ENCODE assay signal across 24 cellular contexts in the genomic region with DNA sequence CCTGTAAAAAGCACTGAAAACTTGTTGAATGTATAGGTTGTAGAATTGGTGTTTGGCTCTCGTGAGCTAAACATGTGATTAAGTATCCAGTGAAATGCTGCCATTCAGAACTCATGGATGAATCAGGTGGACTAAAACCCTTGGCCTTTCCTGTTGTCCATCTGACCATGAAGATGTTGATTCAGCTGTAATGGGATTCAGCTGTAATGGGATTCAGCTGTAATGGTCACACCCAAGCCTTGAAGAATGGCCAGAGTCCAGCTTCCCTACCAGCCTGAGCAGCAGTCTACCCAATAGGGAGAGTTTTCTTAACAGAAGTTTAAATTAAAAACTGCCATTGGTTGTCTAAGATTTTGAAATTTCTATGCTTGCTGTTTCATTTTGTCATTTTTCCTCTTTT. TPM values are rescaled to one million over a fixed set of nuclear protein-coding genes. Genes with fewer than 3 reads are reported as not detected.
DNase-seq lines count a peak whose midpoint lies in the region; FAIRE-seq and TF ChIP-seq lines count a peak whose summit lies in the region.
"Had no signal": no experiment of that assay in that cellular context is flagged by ENCODE, and none has a peak within 500 bp of the region (broad histone marks: within the 10 kb centered on the region; RNA-seq: fewer than 3 reads in every experiment).

No MANE protein-coding gene starts in this region.

- TF ChIP-seq EP300 in sigmoid colon (IDR thresholded peaks at IDR 0.05) = no peak

- H3K4me3 ChIP-seq in fibroblast of the aortic adventitia (ENCODE audit: low read depth, low read length) (no peak overlapping the region), sigmoid colon (no peak overlapping the region)
- H3K4me3 ChIP-seq: gastrocnemius medialis, upper lobe of left lung had no signal

- no peaks in the 10 kb centered on the region for H3K9me3 ChIP-seq in sigmoid colon
- H3K9me3 ChIP-seq: gastrocnemius medialis, upper lobe of left lung had no signal

- DNase-seq in SHP77 (lab: John Stamatoyannopoulos, UW) = peak; percentile 18 to 25
- DNase-seq in SHP77 treated with DMSO at 0.1 percent for 48 hours (lab: John Stamatoyannopoulos, UW) = no peak
- DNase-seq in RCC 7860 (ENCODE audit: low spot score) = peak; percentile 71
- DNase-seq in fibroblast of the aortic adventitia (ENCODE audit: low read depth) = peak; percentile 27
- DNase-seq in sigmoid colon = no peak
- no peak for DNase-seq in SKM-1 (lab: John Stamatoyannopoulos, UW; ENCODE audit: unreplicated experiment)
- DNase-seq in NCI-H345 treated with DMSO at 0.1 percent for 48 hours (lab: John Stamatoyannopoulos, UW; ENCODE audit: unreplicated experiment) = no peak
- no peak for DNase-seq in HK-2 (ENCODE audit: unreplicated experiment)
- DNase-seq: activated CD4-positive, alpha-beta T cell treated with anti-CD3 and anti-CD28 coated beads for 36 hours; activated CD8-positive, alpha-beta memory T cell treated with anti-CD3 and anti-CD28 coated beads for 24 hours; activated naive CD4-positive, alpha-beta T cell treated with anti-CD3 and anti-CD28 coated beads for 36 hours; activated T-cell treated with anti-CD3 and anti-CD28 coated beads, Interleukin-2, amount 50 U/mL, for 48 hours; caudate nucleus; gastrocnemius medialis; kidney; NCI-H1105; NCI-H510A treated with DMSO at 0.1 percent for 48 hours; retina; stimulated activated CD4-positive, alpha-beta T cell treated with anti-CD3 and anti-CD28 coated beads, Interleukin-12 subunit alpha, Interleukin-12 subunit beta, amount 100 ng/mL, for 4 hours; T-helper 1 cell; upper lobe of left lung had no signal

- 80 to 95% methylated on average over 1 of the region's 1 CpG for WGBS in sigmoid colon, 2 donors

- no peak for TF ChIP-seq POLR2A in sigmoid colon (IDR thresholded peaks at IDR 0.05)

- TF ChIP-seq CTCF in fibroblast of the aortic adventitia (IDR thresholded peaks at IDR 0.05; ENCODE audit: insufficient read depth, low read length) = no peak
- TF ChIP-seq CTCF in sigmoid colon (IDR thresholded peaks at IDR 0.05) = no peak

- peak; percentile 80 for FAIRE-seq in RCC 7860 (lab: Jason Lieb, UNC)
- FAIRE-seq: A204.1, endometrium, kidney had no signal

- no peaks in the 10 kb centered on the region for H3K27me3 ChIP-seq in sigmoid colon
- H3K27me3 ChIP-seq: gastrocnemius medialis, upper lobe of left lung had no signal

- peak overlapping the region; percentile 87 to 98 (median 89) for H3K27ac ChIP-seq in sigmoid colon
- H3K27ac ChIP-seq: gastrocnemius medialis, HL-60, upper lobe of left lung had no signal

- H3K36me3 ChIP-seq in sigmoid colon = peaks cover 0 to 16% (median 6%) of the 10 kb centered on the region in 4 donors
- H3K36me3 ChIP-seq: gastrocnemius medialis, upper lobe of left lung had no signal

- H3K4me1 ChIP-seq in sigmoid colon = peaks cover 0 to 99% (median 82%) of the 10 kb centered on the region in 4 donors

- intact Hi-C loops in sigmoid colon (cut with DNase I) = loop anchor here (5.0 kb wide), 1 partner anchor 351 kb away; a partner anchor contains a TSS

RNA-seq across cellular contexts. Expression of a gene that starts 18.1 kb away (rescaled TPM):
- 0.45 and 2.8 TPM in 2 replicates for total RNA-seq in fibroblast of the aortic adventitia (ENCODE audit: low replicate concordance)
- total RNA-seq in sigmoid colon = 100 to 1,000 TPM in 3 of 4 donors, 10 to 100 TPM in 1; 89.9 to 167 (median 137) TPM
- 1 to 10 TPM; 2.5 to 5.3 (median 4.2) TPM for polyA plus RNA-seq in sigmoid colon
- total RNA-seq: activated CD4-positive, alpha-beta T cell treated with anti-CD3 and anti-CD28 coated beads for 36 hours; activated naive CD4-positive, alpha-beta T cell treated with anti-CD3 and anti-CD28 coated beads for 36 hours had no signal

Comparison
In these comparisons a context has a peak if more than half of its experiments do, and no peak if none do; other contexts are left out.
1. DNase-seq: peak in SHP77 (2 of 2), RCC 7860 (single experiment) and fibroblast of the aortic adventitia (single experiment); none in SHP77 treated with DMSO at 0.1 percent for 48 hours (single experiment), sigmoid colon (single experiment), SKM-1 (single experiment), NCI-H345 treated with DMSO at 0.1 percent for 48 hours (single experiment) and HK-2 (single experiment).
2. RNA of a gene that starts 18.1 kb away (total RNA-seq): 89.9 to 167 TPM in sigmoid colon; 0.45 to 2.8 TPM in fibroblast of the aortic adventitia; every median in the first group is over 10 times any median in the second.